23 cellular contexts compared by ENCODE assay signal in genomic region chr4:87650938-87651337, GRCh38. TPM values are rescaled to one million over a fixed set of nuclear protein-coding genes. Genes with fewer than 3 reads are reported as not detected.
DNase-seq lines count a peak whose midpoint lies in the region; ATAC-seq, FAIRE-seq and TF ChIP-seq lines count a peak whose summit lies in the region.
"Had no signal": no experiment of that assay in that cellular context is flagged by ENCODE, and none has a peak within 500 bp of the region (broad histone marks: within the 10 kb centered on the region; RNA-seq: fewer than 3 reads in every experiment).

No MANE protein-coding gene starts in this region.

- peaks cover 4% of the 10 kb centered on the region for H3K27me3 Mint-ChIP-seq in activated CD8-positive, alpha-beta T cell treated with anti-CD3 and anti-CD28 coated beads, Interleukin-2, amount 10 ng/mL, durations not matched to agents 7 days and 5 days (ENCODE audit: low read depth)
- no peaks in the 10 kb centered on the region for H3K27me3 Mint-ChIP-seq in CD14-positive monocyte (ENCODE audit: low read depth in 3 of 3)
- H3K27me3 Mint-ChIP-seq in T-helper 17 cell: peaks cover 32% of the 10 kb centered on the region

- no peaks in the 10 kb centered on the region for H3K4me1 Mint-ChIP-seq in activated CD8-positive, alpha-beta T cell treated with anti-CD3 and anti-CD28 coated beads, Interleukin-2, amount 10 ng/mL, durations not matched to agents 7 days and 5 days (ENCODE audit: low read depth)
- H3K4me1 Mint-ChIP-seq in CD14-positive monocyte (no peaks in the 10 kb centered on the region), T-helper 17 cell (no peaks in the 10 kb centered on the region)
- H3K4me1 Mint-ChIP-seq: CD4-positive, CD25-positive, alpha-beta regulatory T cell had no signal

- POLR2A ChIA-PET in activated CD8-positive, alpha-beta T cell treated with anti-CD3 and anti-CD28 coated beads, Interleukin-2, amount 10 ng/mL, durations not matched to agents 7 days and 5 days (lab: Charles Lee): no interaction called here

- H3K36me3 Mint-ChIP-seq in activated CD8-positive, alpha-beta T cell treated with anti-CD3 and anti-CD28 coated beads, Interleukin-2, amount 10 ng/mL, durations not matched to agents 7 days and 5 days (ENCODE audit: low read depth): no peaks in the 10 kb centered on the region
- H3K36me3 Mint-ChIP-seq in CD14-positive monocyte (no peaks in the 10 kb centered on the region), T-helper 17 cell (ENCODE audit: low read depth) (peaks cover 3% of the 10 kb centered on the region)
- H3K36me3 Mint-ChIP-seq: CD4-positive, CD25-positive, alpha-beta regulatory T cell; CD8-positive, alpha-beta T cell had no signal

- no peaks in the 10 kb centered on the region for H3K9me3 Mint-ChIP-seq in activated CD8-positive, alpha-beta T cell treated with anti-CD3 and anti-CD28 coated beads, Interleukin-2, amount 10 ng/mL, durations not matched to agents 7 days and 5 days (ENCODE audit: insufficient read depth)
- no peaks in the 10 kb centered on the region for H3K9me3 Mint-ChIP-seq in CD14-positive monocyte
- H3K9me3 Mint-ChIP-seq: CD8-positive, alpha-beta T cell had no signal

- no peak overlapping the region for H3K4me3 Mint-ChIP-seq in activated CD8-positive, alpha-beta T cell treated with anti-CD3 and anti-CD28 coated beads, Interleukin-2, amount 10 ng/mL, durations not matched to agents 7 days and 5 days
- H3K4me3 Mint-ChIP-seq in CD14-positive monocyte (no peak overlapping the region), T-helper 17 cell (no peak overlapping the region)
- H3K4me3 Mint-ChIP-seq: CD4-positive, CD25-positive, alpha-beta regulatory T cell; CD8-positive, alpha-beta T cell had no signal

- no peak for TF ChIP-seq CTCF in kidney (IDR thresholded peaks at IDR 0.05; ENCODE audit: borderline replicate concordance, extremely low read depth, insufficient read depth)
- no peak for TF ChIP-seq CTCF in CD14-positive monocyte (IDR thresholded peaks at IDR 0.05)

- no peaks in the 10 kb centered on the region for H3K4me1 ChIP-seq in kidney (ENCODE audit: control insufficient read depth in 1 of 2, insufficient read depth in 1 of 2, low read depth in 1 of 2, low read length in 2 of 2)
- H3K4me1 ChIP-seq: Caco-2 had no signal

- FAIRE-seq in kidney (lab: Jason Lieb, UNC): peak; percentile 19
- FAIRE-seq: GM12891, GM18507, GM19239, H1 had no signal

- ATAC-seq in GM18867 (IDR thresholded peaks at IDR 0.05; ENCODE audit: unreplicated experiment): peak; percentile 72
- peak; percentile 53 for ATAC-seq in HG02885 (IDR thresholded peaks at IDR 0.05; ENCODE audit: poor library complexity, unreplicated experiment)
- ATAC-seq in activated CD8-positive, alpha-beta T cell treated with anti-CD3 and anti-CD28 coated beads, Interleukin-2, amount 10 ng/mL, durations not matched to agents 7 days and 5 days: no peak
- no peak for ATAC-seq in T-helper 17 cell
- ATAC-seq: CD8-positive, alpha-beta T cell had no signal

- H3K9me3 ChIP-seq in kidney (ENCODE audit: control insufficient read depth in 1 of 2, low read length in 2 of 2) (no peaks in the 10 kb centered on the region), T-helper 17 cell (ENCODE audit: control insufficient read depth, low read length, poor library complexity, severe bottlenecking) (no peaks in the 10 kb centered on the region)
- H3K9me3 ChIP-seq: Caco-2 had no signal

- no peak overlapping the region for H3K9ac ChIP-seq in kidney (ENCODE audit: low read length in 2 of 2)
- H3K9ac ChIP-seq: GM23248 had no signal

- no peak overlapping the region for H3K27ac Mint-ChIP-seq in activated CD8-positive, alpha-beta T cell treated with anti-CD3 and anti-CD28 coated beads, Interleukin-2, amount 10 ng/mL, durations not matched to agents 7 days and 5 days
- H3K27ac Mint-ChIP-seq in CD14-positive monocyte (no peak overlapping the region), T-helper 17 cell (no peak overlapping the region)
- H3K27ac Mint-ChIP-seq: CD4-positive, CD25-positive, alpha-beta regulatory T cell; CD8-positive, alpha-beta T cell had no signal

- no peak overlapping the region for H3K27ac ChIP-seq in kidney (ENCODE audit: low read depth in 2 of 2, low read length in 2 of 2)
- H3K27ac ChIP-seq: GM23248 had no signal

- CTCF ChIA-PET in activated CD8-positive, alpha-beta T cell treated with anti-CD3 and anti-CD28 coated beads, Interleukin-2, amount 10 ng/mL, durations not matched to agents 7 days and 5 days (lab: Charles Lee): no interaction called here

- H3K4me3 ChIP-seq in kidney (ENCODE audit: low read length in 2 of 2): no peak overlapping the region
- H3K4me3 ChIP-seq: GM23248 had no signal

- H3K36me3 ChIP-seq in kidney (ENCODE audit: control insufficient read depth in 1 of 2, insufficient read depth in 2 of 2, low read length in 2 of 2): no peaks in the 10 kb centered on the region

- intact Hi-C loops in kidney (cut with DNase I) (no loop called here), CD14-positive monocyte (cut with micrococcal nuclease) (no loop called here)

- DNase-seq in kidney (no peak), CD14-positive monocyte (ENCODE audit: low spot score) (no peak), T-helper 17 cell (no peak)
- DNase-seq in activated CD8-positive, alpha-beta T cell treated with anti-CD3 and anti-CD28 coated beads, Interleukin-2, amount 10 ng/mL, durations not matched to agents 7 days and 5 days: no peak
- DNase-seq: C1 segment of cervical spinal cord; Caco-2; CD4-positive, CD25-positive, alpha-beta regulatory T cell; CD8-positive, alpha-beta T cell; DMS153; DND-41; GDM1; GM23248; H7; HCEC 1CT had no signal

RNA-seq across cellular contexts. Expression of gene DMP1, which starts 0.9 kb away (rescaled TPM):
- not detected for total RNA-seq in kidney
- polyA plus RNA-seq in kidney (ENCODE audit: insufficient read depth, low read depth, low replicate concordance): not detected
- not detected for total RNA-seq in activated CD8-positive, alpha-beta T cell treated with anti-CD3 and anti-CD28 coated beads, Interleukin-2, amount 10 ng/mL, durations not matched to agents 7 days and 5 days
- not detected for polyA plus RNA-seq in CD14-positive monocyte
- not detected for total RNA-seq in T-helper 17 cell
- total RNA-seq: A172; A673; Caco-2; CD4-positive, CD25-positive, alpha-beta regulatory T cell; CD8-positive, alpha-beta T cell; GM23248; H7 had no signal
- polyA plus RNA-seq: BJ; CD4-positive, CD25-positive, alpha-beta regulatory T cell; GM23248 had no signal

RNA-seq across cellular contexts. Expression of gene DSPP, which starts 42.6 kb away (rescaled TPM):
- total RNA-seq in kidney: not detected
- polyA plus RNA-seq in kidney (ENCODE audit: insufficient read depth, low read depth, low replicate concordance): not detected
- not detected for total RNA-seq in activated CD8-positive, alpha-beta T cell treated with anti-CD3 and anti-CD28 coated beads, Interleukin-2, amount 10 ng/mL, durations not matched to agents 7 days and 5 days
- not detected for polyA plus RNA-seq in CD14-positive monocyte
- not detected for total RNA-seq in T-helper 17 cell
- total RNA-seq: A172; A673; Caco-2; CD4-positive, CD25-positive, alpha-beta regulatory T cell; CD8-positive, alpha-beta T cell; GM23248; H1; H7 had no signal
- polyA plus RNA-seq: BJ; CD4-positive, CD25-positive, alpha-beta regulatory T cell; GM23248; H1 had no signal

Comparison
In these comparisons a context has a peak if more than half of its experiments do, and no peak if none do; other contexts are left out.
1. ATAC-seq: peak in GM18867 (single experiment) and HG02885 (single experiment); none in activated CD8-positive, alpha-beta T cell treated with anti-CD3 and anti-CD28 coated beads, Interleukin-2, amount 10 ng/mL, durations not matched to agents 7 days and 5 days (single experiment) and T-helper 17 cell (single experiment).